Comparison of ENCODE assay signal across 9 cellular contexts in genomic region chr17:17146791-17147406, GRCh38. TPM values are rescaled to one million over a fixed set of nuclear protein-coding genes. Genes with fewer than 3 reads are reported as not detected.
DNase-seq lines count a peak whose midpoint lies in the region; ATAC-seq and TF ChIP-seq lines count a peak whose summit lies in the region.
"Had no signal": no experiment of that assay in that cellular context is flagged by ENCODE, and none has a peak within 500 bp of the region (broad histone marks: within the 10 kb centered on the region; RNA-seq: fewer than 3 reads in every experiment).

No MANE protein-coding gene starts in this region.

- dilution Hi-C loops in mammary epithelial cell (cut with HindIII; ENCODE audit: low sequenced_read_pairs) = no loop called here

- no peaks in the 10 kb centered on the region for H3K27me3 Mint-ChIP-seq in MCF 10A (ENCODE audit: insufficient read depth, unreplicated experiment)

- H3K27ac ChIP-seq in mammary epithelial cell (ENCODE audit: insufficient read depth, low read depth, low read length) = no peak overlapping the region

- DNase-seq in MCF 10A (ENCODE audit: unreplicated experiment) (peak; percentile 16), mammary epithelial cell (no peak), SK-N-DZ (ENCODE audit: low spot score) (peak; percentile 20), epithelial cell of proximal tubule (ENCODE audit: low read depth) (no peak), NCI-H2171 (lab: John Stamatoyannopoulos, UW) (no peak)
- DNase-seq in stimulated activated CD4-positive, alpha-beta T cell treated with anti-CD3 and anti-CD28 coated beads, TNF-alpha, amount 100 ng/mL, for 48 hours (ENCODE audit: low read depth in 3 of 3) = peak in 2 of 3 donors; percentile 9 to 20
- DNase-seq: EL had no signal

- POLR2A ChIA-PET in MCF 10A (lab: Yijun Ruan, JAX) = no interaction called here

- intact Hi-C loops in MCF 10A (cut with micrococcal nuclease) (no loop called here), mammary epithelial cell (cut with micrococcal nuclease) (no loop called here)

- H3K4me1 Mint-ChIP-seq in MCF 10A (ENCODE audit: insufficient read depth, unreplicated experiment) = peaks cover 12% of the 10 kb centered on the region

- H3K79me2 ChIP-seq in mammary epithelial cell (ENCODE audit: insufficient read depth, low read length) = peaks cover 3% of the 10 kb centered on the region

- H3K9me3 ChIP-seq in mammary epithelial cell (replicated peaks; ENCODE audit: insufficient read depth, low read length) = no peaks in the 10 kb centered on the region

- H2AFZ ChIP-seq in mammary epithelial cell (ENCODE audit: low read depth, low read length) = no peak overlapping the region

- no peaks in the 10 kb centered on the region for H3K9me3 Mint-ChIP-seq in MCF 10A (ENCODE audit: unreplicated experiment)

- H3K4me3 ChIP-seq in mammary epithelial cell (replicated peaks in 1 of 3; ENCODE audit: insufficient read depth in 1 of 3, low read depth in 2 of 3, low read length in 3 of 3) = no peak overlapping the region
- H3K4me3 ChIP-seq in epithelial cell of proximal tubule (ENCODE audit: low read depth, low read length) = no peak overlapping the region

- BruUV-seq in MCF 10A (replicated peaks; lab: Mats Ljungman, UMichigan) = no TSS peak
- BruUV-seq in mammary epithelial cell (replicated peaks; lab: Mats Ljungman, UMichigan) = no TSS peak

- H4K20me1 ChIP-seq in mammary epithelial cell (ENCODE audit: insufficient read depth, low read length) = no peaks in the 10 kb centered on the region

- H3K4me1 ChIP-seq in mammary epithelial cell (ENCODE audit: insufficient read depth, low read length) = peaks cover 30% of the 10 kb centered on the region

- H3K27ac Mint-ChIP-seq in MCF 10A (ENCODE audit: low read depth, unreplicated experiment) = no peak overlapping the region

- peaks cover 82% of the 10 kb centered on the region for H3K36me3 Mint-ChIP-seq in MCF 10A (ENCODE audit: insufficient read depth, unreplicated experiment)

- 95% methylated on average over 13 of the region's 14 CpGs for WGBS in mammary epithelial cell (ENCODE audit: low coverage, missing lambda C conversion rate)

- ATAC-seq in HG03025 (IDR thresholded peaks at IDR 0.05; ENCODE audit: low FRiP score, unreplicated experiment) = no peak
- ATAC-seq in GM19023 (IDR thresholded peaks at IDR 0.05; ENCODE audit: unreplicated experiment) = no peak

- H3K27me3 ChIP-seq in mammary epithelial cell (ENCODE audit: insufficient read depth, low read length) = no peaks in the 10 kb centered on the region

- in situ Hi-C loops in mammary epithelial cell (cut with MboI; ENCODE audit: low sequenced_read_pairs in 2 of 2) = loop anchor here in 1 of 2 donors (25.0 kb wide), 1 partner anchor 165 kb away; the partner anchor contains the start of gene NT5M

- no peak overlapping the region for H3K4me2 ChIP-seq in mammary epithelial cell (ENCODE audit: insufficient read depth, low read depth, low read length)

- TF ChIP-seq CTCF in MCF 10A (IDR thresholded peaks at IDR 0.05; ENCODE audit: unreplicated experiment) = no peak
- TF ChIP-seq CTCF in mammary epithelial cell (conservative IDR thresholded peaks at IDR 0.05 in 1 of 2, IDR thresholded peaks at IDR 0.05 in 1 of 2; ENCODE audit: extremely low read depth in 1 of 2, insufficient read depth in 1 of 2, low read depth in 1 of 2, low read length in 2 of 2) = peak in 1 of 2 donors; percentile 29
- TF ChIP-seq CTCF in epithelial cell of proximal tubule (conservative IDR thresholded peaks at IDR 0.05; ENCODE audit: low read depth, low read length) = peak; percentile 41

- H3K9ac ChIP-seq in mammary epithelial cell (ENCODE audit: insufficient read depth, low read length) = no peak overlapping the region

- peaks cover 35% of the 10 kb centered on the region for H3K36me3 ChIP-seq in mammary epithelial cell (ENCODE audit: insufficient read depth, low read length)

- CTCF ChIA-PET in MCF 10A (lab: Yijun Ruan, JAX) = interaction anchor here (0.7 kb wide), 1 partner anchor 10 kb away, joined by 3 read pairs; no protein-coding TSS in a partner anchor
- CTCF ChIA-PET in mammary epithelial cell (lab: Charles Lee; ENCODE audit: low non-redundant PET) = interaction anchor here (0.6 kb wide), 1 partner anchor 219 kb away, joined by 3 read pairs; no protein-coding TSS in a partner anchor

- no peak overlapping the region for H3K4me3 Mint-ChIP-seq in MCF 10A (ENCODE audit: unreplicated experiment)

RNA-seq across cellular contexts. Expression of gene PLD6, which starts 59.2 kb away (rescaled TPM):
- total RNA-seq in MCF 10A (2022) = 5.5 and 9.2 TPM in 2 replicates
- total RNA-seq in mammary epithelial cell = 1 to 10 TPM; 1.8 to 4.3 TPM
- polyA plus RNA-seq in mammary epithelial cell = 1.7 TPM
- not detected for polyA minus RNA-seq in mammary epithelial cell
- polyA plus RNA-seq in SK-N-DZ (2014; cell fraction: cytosol; rRNA removed) = 26.9 TPM in 2 replicates
- polyA plus RNA-seq in SK-N-DZ (2014; cell fraction: nucleus; rRNA removed) = 9.1 and 12.6 TPM in 2 replicates
- total RNA-seq in epithelial cell of proximal tubule = 0.92 and 3.3 TPM in 2 replicates

Comparison
In these comparisons a context has a peak if more than half of its experiments do, and no peak if none do; other contexts are left out.
1. DNase-seq: peak in MCF 10A (single experiment), SK-N-DZ (single experiment) and stimulated activated CD4-positive, alpha-beta T cell treated with anti-CD3 and anti-CD28 coated beads, TNF-alpha, amount 100 ng/mL, for 48 hours (2 of 3); none in mammary epithelial cell (single experiment), epithelial cell of proximal tubule (single experiment) and NCI-H2171 (single experiment).